In genomic region chr17:81422776-81423697, GRCh38 we compare ENCODE assay signal across 9 cellular contexts. TPM values are rescaled to one million over a fixed set of nuclear protein-coding genes. Genes with fewer than 3 reads are reported as not detected.
DNase-seq lines count a peak whose midpoint lies in the region; ATAC-seq, FAIRE-seq and TF ChIP-seq lines count a peak whose summit lies in the region.
"Had no signal": no experiment of that assay in that cellular context is flagged by ENCODE, and none has a peak within 500 bp of the region (broad histone marks: within the 10 kb centered on the region; RNA-seq: fewer than 3 reads in every experiment).

No MANE protein-coding gene starts in this region.

- no peak for TF ChIP-seq POLR2A in GM12878 (IDR thresholded peaks at IDR 0.05; ENCODE audit: low read depth, low read length)

- H3K4me3 ChIP-seq in HEK293 (ENCODE audit: low read depth, low read length) (no peak overlapping the region), GM12878 (no peak overlapping the region), subcutaneous abdominal adipose tissue (ENCODE audit: low read depth in 1 of 5, low read length in 5 of 5) (peak overlapping the region in 2 of 5 donors; percentile 11 to 44)

- ATAC-seq in GM12878 = peak; percentile 61
- ATAC-seq in GM18517 (IDR thresholded peaks at IDR 0.05; ENCODE audit: unreplicated experiment) = no peak
- no peak for ATAC-seq in HG02623 (IDR thresholded peaks at IDR 0.05; ENCODE audit: unreplicated experiment)

- H3K36me3 ChIP-seq in HEK293 (ENCODE audit: control insufficient read depth in 2 of 2, insufficient read depth in 1 of 2, low read length in 2 of 2) (no peaks in the 10 kb centered on the region; a peak in 1 of 3 replicates), GM12878 (ENCODE audit: control insufficient read depth in 2 of 2, insufficient read depth in 2 of 2, low read length in 1 of 2) (no peaks in the 10 kb centered on the region), subcutaneous abdominal adipose tissue (ENCODE audit: control insufficient read depth in 5 of 5, insufficient read depth in 5 of 5, low read length in 5 of 5) (no peaks in the 10 kb centered on the region)

- intact Hi-C loops in GM12878 (cut with micrococcal nuclease; ENCODE audit: unreplicated experiment) = no loop called here

- TF ChIP-seq EP300 in GM12878 (IDR thresholded peaks at IDR 0.05; ENCODE audit: borderline replicate concordance in 1 of 2, control insufficient read depth in 1 of 2, low read depth in 2 of 2, low read length in 2 of 2) = no peak

- in situ Hi-C loops in GM12878 (cut with MboI) = no loop called here

- no peak overlapping the region for H2AFZ ChIP-seq in GM12878 (ENCODE audit: control insufficient read depth, low read depth, low read length)

- 10% methylated on average over 23 of the region's 34 CpGs for whole genome bisulfite sequencing in GM12878 (ENCODE audit: insufficient coverage, insufficient replicate concordance, low lambda C conversion rate, missing lambda C conversion rate)

- RAD21 ChIA-PET in GM12878 (lab: Charles Lee; ENCODE audit: unreplicated experiment) = no interaction called here

- H3K9ac ChIP-seq in GM12878 (ENCODE audit: control insufficient read depth, insufficient read depth, low read length) = no peak overlapping the region
- peak overlapping the region; percentile 48 to 71 (median 61) for H3K9ac ChIP-seq in subcutaneous abdominal adipose tissue (ENCODE audit: low read length in 5 of 5)

- H3K27ac ChIP-seq in HEK293 (ENCODE audit: extremely low read depth, low read depth, low read length) (no peak overlapping the region), GM12878 (ENCODE audit: control insufficient read depth, insufficient read depth) (no peak overlapping the region), subcutaneous abdominal adipose tissue (ENCODE audit: low read depth, low read length) (peak overlapping the region; percentile 91)

- H3K4me2 ChIP-seq in GM12878 (ENCODE audit: control insufficient read depth, insufficient read depth) = no peak overlapping the region

- no peak for FAIRE-seq in GM12878 (lab: Jason Lieb, UNC)
- FAIRE-seq: TTC549 had no signal

- H3K79me2 ChIP-seq in GM12878 (ENCODE audit: control insufficient read depth, insufficient read depth, low read length) = no peaks in the 10 kb centered on the region

- POLR2A ChIA-PET in HEK293 (lab: Yijun Ruan, JAX) (interaction anchor here (0.6 to 2.1 kb wide), 4 partner anchors 22 to 184 kb away, joined by 3 to 11 read pairs (median 4); partner anchors contain the start of genes BAHCC1, NDUFAF8 and TEPSIN), GM12878 (lab: Charles Lee) (no interaction called here)

- SMC1A ChIA-PET in GM12878 (lab: Charles Lee; ENCODE audit: uncharacterized antibody, unreplicated experiment) = interaction anchor here (1.0 kb wide), 1 partner anchor 11 kb away, joined by 3 read pairs; no protein-coding TSS in a partner anchor

- no TSS peak for BruUV-seq in GM12878 (replicated peaks; lab: Mats Ljungman, UMichigan)

- TF ChIP-seq RAD21 in GM12878 (IDR thresholded peaks at IDR 0.05; ENCODE audit: insufficient read depth, low read depth, low read length) = no peak

- peaks cover 0 to 3% of the 10 kb centered on the region in 2 experiments; a peak in 1 of 4 replicates for H3K27me3 ChIP-seq in GM12878 (replicated peaks in 1 of 2; ENCODE audit: control insufficient read depth in 2 of 2, insufficient read depth in 2 of 2, low read length in 1 of 2)
- H3K27me3 ChIP-seq in subcutaneous abdominal adipose tissue (ENCODE audit: control insufficient read depth in 5 of 5, insufficient read depth in 4 of 5, low read length in 5 of 5) = peaks cover 0 to 6% (median 0%) of the 10 kb centered on the region in 5 donors

- no peak for TF ChIP-seq CTCF in HEK293 (tag by site-specific recombination; IDR thresholded peaks at IDR 0.05)
- TF ChIP-seq CTCF in GM12878 (IDR thresholded peaks at IDR 0.05 in 2 of 3, conservative IDR thresholded peaks at IDR 0.05 in 1 of 3; ENCODE audit: control insufficient read depth in 2 of 3, extremely low read depth in 1 of 3, insufficient read depth in 1 of 3, low read depth in 3 of 3, low read length in 3 of 3) = no peak

- H4K20me1 ChIP-seq in GM12878 (ENCODE audit: control insufficient read depth, insufficient read depth) = no peaks in the 10 kb centered on the region

- DNase-seq in GM12878 (ENCODE audit: low read depth, low spot score) (no peak), islet precursor cell (peak; percentile 99), NK-92 (lab: John Stamatoyannopoulos, UW; ENCODE audit: unreplicated experiment) (no peak), NCI-H526 treated with DMSO at 0.1 percent for 48 hours (lab: John Stamatoyannopoulos, UW) (no peak)

- H3K9me3 ChIP-seq in HEK293 (ENCODE audit: control insufficient read depth, insufficient read depth, low read depth, low read length) = no peaks in the 10 kb centered on the region
- H3K9me3 ChIP-seq in GM12878 (replicated peaks; ENCODE audit: control insufficient read depth, insufficient read depth, low read length) = no peaks in the 10 kb centered on the region; the same call in 2 of the 3 replicates
- no peaks in the 10 kb centered on the region for H3K9me3 ChIP-seq in subcutaneous abdominal adipose tissue (ENCODE audit: control insufficient read depth in 5 of 5, low read length in 5 of 5)

- H3K4me1 ChIP-seq in HEK293 (ENCODE audit: control insufficient read depth, insufficient read depth, low read length) (peaks cover 16% of the 10 kb centered on the region), GM12878 (ENCODE audit: control insufficient read depth, insufficient read depth, low read length) (no peaks in the 10 kb centered on the region), subcutaneous abdominal adipose tissue (ENCODE audit: control insufficient read depth in 5 of 5, insufficient read depth in 5 of 5, low read length in 5 of 5) (peaks cover 22 to 73% (median 62%) of the 10 kb centered on the region in 5 donors)

- CTCF ChIA-PET in HEK293 (lab: Yijun Ruan, JAX) = interaction anchor here (0.9 to 1.8 kb wide), 4 partner anchors 18 to 62 kb away, joined by 4 to 5 read pairs (median 4); no protein-coding TSS in a partner anchor
- CTCF ChIA-PET in GM12878 (lab: Yijun Ruan, JAX) = no interaction called here

TF ChIP-seq in HEK293, 187 proteins besides CTCF, POLR2A, EP300 and RAD21 (continues in another document):
- TF ChIP-seq ZNF76 (tag by site-specific recombination; IDR thresholded peaks at IDR 0.05; ENCODE audit: borderline replicate concordance, low read depth) (no peak), ZNF670 (tag by site-specific recombination; IDR thresholded peaks at IDR 0.05; ENCODE audit: low read depth) (no peak), ZNF830 (tag by site-specific recombination; IDR thresholded peaks at IDR 0.05; ENCODE audit: low read depth) (no peak)
- TF ChIP-seq, protein P1, sequence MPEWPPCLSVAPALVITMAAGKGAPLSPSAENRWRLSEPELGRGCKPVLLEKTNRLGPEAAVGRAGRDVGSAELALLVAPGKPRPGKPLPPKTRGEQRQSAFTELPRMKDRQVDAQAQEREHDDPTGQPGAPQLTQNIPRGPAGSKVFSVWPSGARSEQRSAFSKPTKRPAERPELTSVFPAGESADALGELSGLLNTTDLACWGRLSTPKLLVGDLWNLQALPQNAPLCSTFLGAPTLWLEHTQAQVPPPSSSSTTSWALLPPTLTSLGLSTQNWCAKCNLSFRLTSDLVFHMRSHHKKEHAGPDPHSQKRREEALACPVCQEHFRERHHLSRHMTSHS (tag by site-specific recombination; IDR thresholded peaks at IDR 0.05) = no peak

TF ChIP-seq in GM12878, 131 proteins besides CTCF, POLR2A, EP300 and RAD21:
- TF ChIP-seq JUNB (IDR thresholded peaks at IDR 0.05) (no peak), ZBTB4 (CRISPR knock-in tag; IDR thresholded peaks at IDR 0.05) (no peak)

RNA-seq across cellular contexts. Expression of gene BAHCC1, which starts 27.8 kb away (rescaled TPM):
- 0.32 and 0.84 TPM in 2 replicates for total RNA-seq in GM12878 (2013; cell fraction: nucleolus; rRNA removed)
- total RNA-seq in GM12878 (2014; rRNA removed) (under 0.01 TPM in 1 of 2 replicates, not detected in the other), GM12878 (2014; rRNA removed; fragmentation: Illumina TruSeq; extraction: Trizol) (not detected in 2 replicates), GM12878 (2021) (0.10 and 0.45 TPM in 2 replicates)
- not detected for polyA plus RNA-seq in GM12878 (2011; ENCODE audit: low read depth)
- polyA plus RNA-seq in GM12878 (2011; rRNA removed) (0.12 TPM in 1 of 2 replicates, not detected in the other), GM12878 (2014; fragmentation: Illumina TruSeq; extraction: Trizol) (not detected in 2 replicates), GM12878 (2014; fragmentation: Nextera tagmentation; extraction: Ambion mirVana) (not detected), GM12878 (2014; rRNA removed) (0.03 TPM in 2 replicates), GM12878 (2016; fragmentation: Nextera tagmentation; extraction: Ambion mirVana) (under 1 TPM in 1 of 2 experiments, not detected in 1; 0.14 TPM)
- 0.01 and 0.07 TPM in 2 replicates for polyA plus RNA-seq in GM12878 (2011; cell fraction: cytosol; rRNA removed)
- 0.32 and 0.75 TPM in 2 replicates for polyA plus RNA-seq in GM12878 (2011; cell fraction: nucleus; rRNA removed)
- polyA plus RNA-seq in GM12878 (2012) = 0.03 and 0.07 TPM in 2 replicates
- polyA minus RNA-seq in GM12878 (2011; rRNA and poly(A)+ RNA removed) = 0.10 TPM in 1 of 2 replicates, not detected in the other
- polyA minus RNA-seq in GM12878 (2011; cell fraction: cytosol; rRNA and poly(A)+ RNA removed) = not detected in 2 replicates
- 0.48 and 0.67 TPM in 2 replicates for polyA minus RNA-seq in GM12878 (2011; cell fraction: nucleus; rRNA and poly(A)+ RNA removed)
